Comparison of ENCODE assay signal across 2 cellular contexts in genomic region chr2:831225-831536, GRCh38.
TF ChIP-seq lines count a peak whose summit lies in the region.

No MANE protein-coding gene starts in this region.

TF ChIP-seq in HepG2, 621 proteins besides CTCF, POLR2A, EP300 and RAD21 (continued from another document and continues in another):
- TF ChIP-seq, protein P1, sequence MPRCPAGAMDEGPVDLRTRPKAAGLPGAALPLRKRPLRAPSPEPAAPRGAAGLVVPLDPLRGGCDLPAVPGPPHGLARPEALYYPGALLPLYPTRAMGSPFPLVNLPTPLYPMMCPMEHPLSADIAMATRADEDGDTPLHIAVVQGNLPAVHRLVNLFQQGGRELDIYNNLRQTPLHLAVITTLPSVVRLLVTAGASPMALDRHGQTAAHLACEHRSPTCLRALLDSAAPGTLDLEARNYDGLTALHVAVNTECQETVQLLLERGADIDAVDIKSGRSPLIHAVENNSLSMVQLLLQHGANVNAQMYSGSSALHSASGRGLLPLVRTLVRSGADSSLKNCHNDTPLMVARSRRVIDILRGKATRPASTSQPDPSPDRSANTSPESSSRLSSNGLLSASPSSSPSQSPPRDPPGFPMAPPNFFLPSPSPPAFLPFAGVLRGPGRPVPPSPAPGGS (CRISPR knock-in tag; IDR thresholded peaks at IDR 0.05), result no peak
- TF ChIP-seq ZNF432 (CRISPR knock-in tag; IDR thresholded peaks at IDR 0.05; ENCODE audit: borderline replicate concordance) (no peak), ZNF816 (CRISPR knock-in tag; IDR thresholded peaks at IDR 0.05; ENCODE audit: borderline replicate concordance) (no peak), HMG20A (CRISPR knock-in tag; IDR thresholded peaks at IDR 0.05; ENCODE audit: borderline replicate concordance) (no peak), DBP (CRISPR knock-in tag; IDR thresholded peaks at IDR 0.05; ENCODE audit: not compliant biosample characterization) (no peak), ZNF367 (CRISPR knock-in tag; IDR thresholded peaks at IDR 0.05; ENCODE audit: borderline replicate concordance) (no peak), ZNF614 (CRISPR knock-in tag; IDR thresholded peaks at IDR 0.05; ENCODE audit: borderline replicate concordance) (no peak), ARHGAP35 (CRISPR knock-in tag; IDR thresholded peaks at IDR 0.05; ENCODE audit: borderline replicate concordance) (no peak), CENPBD1 (CRISPR knock-in tag; IDR thresholded peaks at IDR 0.05; ENCODE audit: borderline replicate concordance, low read depth) (no peak), ZNF580 (CRISPR knock-in tag; IDR thresholded peaks at IDR 0.05; ENCODE audit: borderline replicate concordance, low read depth) (no peak), ZNF777 (CRISPR knock-in tag; IDR thresholded peaks at IDR 0.05) (no peak)
- TF ChIP-seq, protein P2, sequence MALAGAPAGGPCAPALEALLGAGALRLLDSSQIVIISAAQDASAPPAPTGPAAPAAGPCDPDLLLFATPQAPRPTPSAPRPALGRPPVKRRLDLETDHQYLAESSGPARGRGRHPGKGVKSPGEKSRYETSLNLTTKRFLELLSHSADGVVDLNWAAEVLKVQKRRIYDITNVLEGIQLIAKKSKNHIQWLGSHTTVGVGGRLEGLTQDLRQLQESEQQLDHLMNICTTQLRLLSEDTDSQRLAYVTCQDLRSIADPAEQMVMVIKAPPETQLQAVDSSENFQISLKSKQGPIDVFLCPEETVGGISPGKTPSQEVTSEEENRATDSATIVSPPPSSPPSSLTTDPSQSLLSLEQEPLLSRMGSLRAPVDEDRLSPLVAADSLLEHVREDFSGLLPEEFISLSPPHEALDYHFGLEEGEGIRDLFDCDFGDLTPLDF (CRISPR knock-in tag; IDR thresholded peaks at IDR 0.05), result no peak
- TF ChIP-seq, protein P3, sequence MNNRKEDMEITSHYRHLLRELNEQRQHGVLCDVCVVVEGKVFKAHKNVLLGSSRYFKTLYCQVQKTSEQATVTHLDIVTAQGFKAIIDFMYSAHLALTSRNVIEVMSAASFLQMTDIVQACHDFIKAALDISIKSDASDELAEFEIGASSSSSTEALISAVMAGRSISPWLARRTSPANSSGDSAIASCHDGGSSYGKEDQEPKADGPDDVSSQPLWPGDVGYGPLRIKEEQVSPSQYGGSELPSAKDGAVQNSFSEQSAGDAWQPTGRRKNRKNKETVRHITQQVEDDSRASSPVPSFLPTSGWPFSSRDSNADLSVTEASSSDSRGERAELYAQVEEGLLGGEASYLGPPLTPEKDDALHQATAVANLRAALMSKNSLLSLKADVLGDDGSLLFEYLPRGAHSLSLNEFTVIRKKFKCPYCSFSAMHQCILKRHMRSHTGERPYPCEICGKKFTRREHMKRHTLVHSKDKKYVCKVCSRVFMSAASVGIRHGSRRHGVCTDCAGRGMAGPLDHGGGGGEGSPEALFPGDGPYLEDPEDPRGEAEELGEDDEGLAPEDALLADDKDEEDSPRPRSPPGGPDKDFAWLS (CRISPR knock-in tag; IDR thresholded peaks at IDR 0.05; ENCODE audit: borderline replicate concordance), result no peak
- TF ChIP-seq, protein P4, sequence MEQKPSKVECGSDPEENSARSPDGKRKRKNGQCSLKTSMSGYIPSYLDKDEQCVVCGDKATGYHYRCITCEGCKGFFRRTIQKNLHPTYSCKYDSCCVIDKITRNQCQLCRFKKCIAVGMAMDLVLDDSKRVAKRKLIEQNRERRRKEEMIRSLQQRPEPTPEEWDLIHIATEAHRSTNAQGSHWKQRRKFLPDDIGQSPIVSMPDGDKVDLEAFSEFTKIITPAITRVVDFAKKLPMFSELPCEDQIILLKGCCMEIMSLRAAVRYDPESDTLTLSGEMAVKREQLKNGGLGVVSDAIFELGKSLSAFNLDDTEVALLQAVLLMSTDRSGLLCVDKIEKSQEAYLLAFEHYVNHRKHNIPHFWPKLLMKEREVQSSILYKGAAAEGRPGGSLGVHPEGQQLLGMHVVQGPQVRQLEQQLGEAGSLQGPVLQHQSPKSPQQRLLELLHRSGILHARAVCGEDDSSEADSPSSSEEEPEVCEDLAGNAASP (CRISPR knock-in tag; IDR thresholded peaks at IDR 0.05; ENCODE audit: borderline replicate concordance), result no peak
- TF ChIP-seq, protein P5, sequence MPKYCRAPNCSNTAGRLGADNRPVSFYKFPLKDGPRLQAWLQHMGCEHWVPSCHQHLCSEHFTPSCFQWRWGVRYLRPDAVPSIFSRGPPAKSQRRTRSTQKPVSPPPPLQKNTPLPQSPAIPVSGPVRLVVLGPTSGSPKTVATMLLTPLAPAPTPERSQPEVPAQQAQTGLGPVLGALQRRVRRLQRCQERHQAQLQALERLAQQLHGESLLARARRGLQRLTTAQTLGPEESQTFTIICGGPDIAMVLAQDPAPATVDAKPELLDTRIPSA (CRISPR knock-in tag; IDR thresholded peaks at IDR 0.05; ENCODE audit: borderline replicate concordance), result no peak
- TF ChIP-seq, protein P6, sequence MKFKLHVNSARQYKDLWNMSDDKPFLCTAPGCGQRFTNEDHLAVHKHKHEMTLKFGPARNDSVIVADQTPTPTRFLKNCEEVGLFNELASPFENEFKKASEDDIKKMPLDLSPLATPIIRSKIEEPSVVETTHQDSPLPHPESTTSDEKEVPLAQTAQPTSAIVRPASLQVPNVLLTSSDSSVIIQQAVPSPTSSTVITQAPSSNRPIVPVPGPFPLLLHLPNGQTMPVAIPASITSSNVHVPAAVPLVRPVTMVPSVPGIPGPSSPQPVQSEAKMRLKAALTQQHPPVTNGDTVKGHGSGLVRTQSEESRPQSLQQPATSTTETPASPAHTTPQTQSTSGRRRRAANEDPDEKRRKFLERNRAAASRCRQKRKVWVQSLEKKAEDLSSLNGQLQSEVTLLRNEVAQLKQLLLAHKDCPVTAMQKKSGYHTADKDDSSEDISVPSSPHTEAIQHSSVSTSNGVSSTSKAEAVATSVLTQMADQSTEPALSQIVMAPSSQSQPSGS (CRISPR knock-in tag; IDR thresholded peaks at IDR 0.05), result no peak

TF ChIP-seq in GM23338, 12 proteins besides CTCF, POLR2A, EP300 and RAD21:
- TF ChIP-seq, protein P7, sequence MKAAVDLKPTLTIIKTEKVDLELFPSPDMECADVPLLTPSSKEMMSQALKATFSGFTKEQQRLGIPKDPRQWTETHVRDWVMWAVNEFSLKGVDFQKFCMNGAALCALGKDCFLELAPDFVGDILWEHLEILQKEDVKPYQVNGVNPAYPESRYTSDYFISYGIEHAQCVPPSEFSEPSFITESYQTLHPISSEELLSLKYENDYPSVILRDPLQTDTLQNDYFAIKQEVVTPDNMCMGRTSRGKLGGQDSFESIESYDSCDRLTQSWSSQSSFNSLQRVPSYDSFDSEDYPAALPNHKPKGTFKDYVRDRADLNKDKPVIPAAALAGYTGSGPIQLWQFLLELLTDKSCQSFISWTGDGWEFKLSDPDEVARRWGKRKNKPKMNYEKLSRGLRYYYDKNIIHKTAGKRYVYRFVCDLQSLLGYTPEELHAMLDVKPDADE (IDR thresholded peaks at IDR 0.05), result no peak
- no peak for TF ChIP-seq POLR2AphosphoS5 (IDR thresholded peaks at IDR 0.05; ENCODE audit: low read depth)
- TF ChIP-seq, protein P8, sequence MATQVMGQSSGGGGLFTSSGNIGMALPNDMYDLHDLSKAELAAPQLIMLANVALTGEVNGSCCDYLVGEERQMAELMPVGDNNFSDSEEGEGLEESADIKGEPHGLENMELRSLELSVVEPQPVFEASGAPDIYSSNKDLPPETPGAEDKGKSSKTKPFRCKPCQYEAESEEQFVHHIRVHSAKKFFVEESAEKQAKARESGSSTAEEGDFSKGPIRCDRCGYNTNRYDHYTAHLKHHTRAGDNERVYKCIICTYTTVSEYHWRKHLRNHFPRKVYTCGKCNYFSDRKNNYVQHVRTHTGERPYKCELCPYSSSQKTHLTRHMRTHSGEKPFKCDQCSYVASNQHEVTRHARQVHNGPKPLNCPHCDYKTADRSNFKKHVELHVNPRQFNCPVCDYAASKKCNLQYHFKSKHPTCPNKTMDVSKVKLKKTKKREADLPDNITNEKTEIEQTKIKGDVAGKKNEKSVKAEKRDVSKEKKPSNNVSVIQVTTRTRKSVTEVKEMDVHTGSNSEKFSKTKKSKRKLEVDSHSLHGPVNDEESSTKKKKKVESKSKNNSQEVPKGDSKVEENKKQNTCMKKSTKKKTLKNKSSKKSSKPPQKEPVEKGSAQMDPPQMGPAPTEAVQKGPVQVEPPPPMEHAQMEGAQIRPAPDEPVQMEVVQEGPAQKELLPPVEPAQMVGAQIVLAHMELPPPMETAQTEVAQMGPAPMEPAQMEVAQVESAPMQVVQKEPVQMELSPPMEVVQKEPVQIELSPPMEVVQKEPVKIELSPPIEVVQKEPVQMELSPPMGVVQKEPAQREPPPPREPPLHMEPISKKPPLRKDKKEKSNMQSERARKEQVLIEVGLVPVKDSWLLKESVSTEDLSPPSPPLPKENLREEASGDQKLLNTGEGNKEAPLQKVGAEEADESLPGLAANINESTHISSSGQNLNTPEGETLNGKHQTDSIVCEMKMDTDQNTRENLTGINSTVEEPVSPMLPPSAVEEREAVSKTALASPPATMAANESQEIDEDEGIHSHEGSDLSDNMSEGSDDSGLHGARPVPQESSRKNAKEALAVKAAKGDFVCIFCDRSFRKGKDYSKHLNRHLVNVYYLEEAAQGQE (IDR thresholded peaks at IDR 0.05; ENCODE audit: unreplicated experiment), result no peak
- TF ChIP-seq EZH2phosphoT487 (IDR thresholded peaks at IDR 0.05; ENCODE audit: unreplicated experiment), result no peak
- no peak for TF ChIP-seq CREB1 (CRISPR knock-in tag; IDR thresholded peaks at IDR 0.05; ENCODE audit: low read depth)
- TF ChIP-seq, protein P9, sequence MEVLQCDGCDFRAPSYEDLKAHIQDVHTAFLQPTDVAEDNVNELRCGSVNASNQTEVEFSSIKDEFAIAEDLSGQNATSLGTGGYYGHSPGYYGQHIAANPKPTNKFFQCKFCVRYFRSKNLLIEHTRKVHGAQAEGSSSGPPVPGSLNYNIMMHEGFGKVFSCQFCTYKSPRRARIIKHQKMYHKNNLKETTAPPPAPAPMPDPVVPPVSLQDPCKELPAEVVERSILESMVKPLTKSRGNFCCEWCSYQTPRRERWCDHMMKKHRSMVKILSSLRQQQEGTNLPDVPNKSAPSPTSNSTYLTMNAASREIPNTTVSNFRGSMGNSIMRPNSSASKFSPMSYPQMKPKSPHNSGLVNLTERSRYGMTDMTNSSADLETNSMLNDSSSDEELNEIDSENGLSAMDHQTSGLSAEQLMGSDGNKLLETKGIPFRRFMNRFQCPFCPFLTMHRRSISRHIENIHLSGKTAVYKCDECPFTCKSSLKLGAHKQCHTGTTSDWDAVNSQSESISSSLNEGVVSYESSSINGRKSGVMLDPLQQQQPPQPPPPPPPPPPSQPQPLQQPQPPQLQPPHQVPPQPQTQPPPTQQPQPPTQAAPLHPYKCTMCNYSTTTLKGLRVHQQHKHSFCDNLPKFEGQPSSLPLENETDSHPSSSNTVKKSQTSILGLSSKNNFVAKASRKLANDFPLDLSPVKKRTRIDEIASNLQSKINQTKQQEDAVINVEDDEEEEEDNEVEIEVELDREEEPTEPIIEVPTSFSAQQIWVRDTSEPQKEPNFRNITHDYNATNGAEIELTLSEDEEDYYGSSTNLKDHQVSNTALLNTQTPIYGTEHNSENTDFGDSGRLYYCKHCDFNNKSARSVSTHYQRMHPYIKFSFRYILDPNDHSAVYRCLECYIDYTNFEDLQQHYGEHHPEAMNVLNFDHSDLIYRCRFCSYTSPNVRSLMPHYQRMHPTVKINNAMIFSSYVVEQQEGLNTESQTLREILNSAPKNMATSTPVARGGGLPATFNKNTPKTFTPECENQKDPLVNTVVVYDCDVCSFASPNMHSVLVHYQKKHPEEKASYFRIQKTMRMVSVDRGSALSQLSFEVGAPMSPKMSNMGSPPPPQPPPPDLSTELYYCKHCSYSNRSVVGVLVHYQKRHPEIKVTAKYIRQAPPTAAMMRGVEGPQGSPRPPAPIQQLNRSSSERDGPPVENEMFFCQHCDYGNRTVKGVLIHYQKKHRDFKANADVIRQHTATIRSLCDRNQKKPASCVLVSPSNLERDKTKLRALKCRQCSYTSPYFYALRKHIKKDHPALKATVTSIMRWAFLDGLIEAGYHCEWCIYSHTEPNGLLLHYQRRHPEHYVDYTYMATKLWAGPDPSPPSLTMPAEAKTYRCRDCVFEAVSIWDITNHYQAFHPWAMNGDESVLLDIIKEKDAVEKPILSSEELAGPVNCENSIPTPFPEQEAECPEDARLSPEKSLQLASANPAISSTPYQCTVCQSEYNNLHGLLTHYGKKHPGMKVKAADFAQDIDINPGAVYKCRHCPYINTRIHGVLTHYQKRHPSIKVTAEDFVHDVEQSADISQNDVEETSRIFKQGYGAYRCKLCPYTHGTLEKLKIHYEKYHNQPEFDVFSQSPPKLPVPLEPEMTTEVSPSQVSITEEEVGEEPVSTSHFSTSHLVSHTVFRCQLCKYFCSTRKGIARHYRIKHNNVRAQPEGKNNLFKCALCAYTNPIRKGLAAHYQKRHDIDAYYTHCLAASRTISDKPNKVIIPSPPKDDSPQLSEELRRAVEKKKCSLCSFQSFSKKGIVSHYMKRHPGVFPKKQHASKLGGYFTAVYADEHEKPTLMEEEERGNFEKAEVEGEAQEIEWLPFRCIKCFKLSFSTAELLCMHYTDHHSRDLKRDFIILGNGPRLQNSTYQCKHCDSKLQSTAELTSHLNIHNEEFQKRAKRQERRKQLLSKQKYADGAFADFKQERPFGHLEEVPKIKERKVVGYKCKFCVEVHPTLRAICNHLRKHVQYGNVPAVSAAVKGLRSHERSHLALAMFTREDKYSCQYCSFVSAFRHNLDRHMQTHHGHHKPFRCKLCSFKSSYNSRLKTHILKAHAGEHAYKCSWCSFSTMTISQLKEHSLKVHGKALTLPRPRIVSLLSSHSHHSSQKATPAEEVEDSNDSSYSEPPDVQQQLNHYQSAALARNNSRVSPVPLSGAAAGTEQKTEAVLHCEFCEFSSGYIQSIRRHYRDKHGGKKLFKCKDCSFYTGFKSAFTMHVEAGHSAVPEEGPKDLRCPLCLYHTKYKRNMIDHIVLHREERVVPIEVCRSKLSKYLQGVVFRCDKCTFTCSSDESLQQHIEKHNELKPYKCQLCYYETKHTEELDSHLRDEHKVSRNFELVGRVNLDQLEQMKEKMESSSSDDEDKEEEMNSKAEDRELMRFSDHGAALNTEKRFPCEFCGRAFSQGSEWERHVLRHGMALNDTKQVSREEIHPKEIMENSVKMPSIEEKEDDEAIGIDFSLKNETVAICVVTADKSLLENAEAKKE (CRISPR knock-in tag; IDR thresholded peaks at IDR 0.05), result no peak
- no peak for TF ChIP-seq STAT1 (IDR thresholded peaks at IDR 0.05; ENCODE audit: unreplicated experiment)
- no peak for TF ChIP-seq NANOG (IDR thresholded peaks at IDR 0.05; ENCODE audit: borderline replicate concordance)
- no peak for TF ChIP-seq ZNF331 (CRISPR knock-in tag; IDR thresholded peaks at IDR 0.05; ENCODE audit: low read depth)
- TF ChIP-seq EZH2 (IDR thresholded peaks at IDR 0.05; ENCODE audit: low read depth, unreplicated experiment), result no peak
- no peak for TF ChIP-seq ZNF114 (CRISPR knock-in tag; IDR thresholded peaks at IDR 0.05)
- TF ChIP-seq JUNB (IDR thresholded peaks at IDR 0.05; ENCODE audit: unreplicated experiment), result no peak
